Comparison of ENCODE assay signal across 30 cellular contexts in the genomic region with DNA sequence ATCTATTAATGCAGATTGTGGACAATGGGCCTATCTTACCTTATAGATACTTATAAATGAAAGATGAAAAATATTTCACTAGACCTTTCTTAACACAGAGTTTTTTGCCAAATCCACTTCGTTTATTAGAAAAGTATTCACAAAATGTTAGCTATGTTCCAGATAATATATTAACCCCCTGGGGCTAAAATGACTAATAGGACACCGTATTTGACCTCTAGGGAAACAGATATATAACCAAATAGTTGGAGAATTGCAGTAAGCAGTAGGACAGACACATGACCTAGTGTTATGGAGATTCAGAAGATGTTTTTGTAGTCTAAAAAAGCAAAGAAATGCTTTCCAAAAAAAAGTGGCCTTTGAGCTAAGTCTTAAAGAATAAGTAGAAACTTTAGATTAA.
"Had no signal": no experiment of that assay in that cellular context is flagged by ENCODE, and none has a peak within 500 bp of the region (broad histone marks: within the 10 kb centered on the region; RNA-seq: fewer than 3 reads in every experiment).

No MANE protein-coding gene starts in this region.

- H3K27me3 Mint-ChIP-seq: activated CD8-positive, alpha-beta T cell treated with anti-CD3 and anti-CD28 coated beads for 36 hours; activated naive CD4-positive, alpha-beta T cell treated with anti-CD3 and anti-CD28 coated beads, Interleukin-2, amount 50 U/mL, for 24 hours; activated naive CD8-positive, alpha-beta T cell treated with anti-CD3 and anti-CD28 coated beads, Interleukin-2, amount 10 ng/mL, durations not matched to agents 7 days and 5 days; activated T-cell treated with anti-CD3 and anti-CD28 coated beads, Interleukin-2, amount 50 U/mL, for 24 hours had no signal

- H3K36me3 Mint-ChIP-seq: activated naive CD4-positive, alpha-beta T cell treated with anti-CD3 and anti-CD28 coated beads, Interleukin-2, amount 50 U/mL, for 24 hours; activated naive CD8-positive, alpha-beta T cell treated with anti-CD3 and anti-CD28 coated beads, Interleukin-2, amount 10 ng/mL, durations not matched to agents 7 days and 5 days had no signal

- DNase-seq: activated B cell treated with CpG ODN at 0.5 μM for 24 hours; activated CD4-positive, alpha-beta T cell treated with anti-CD3 and anti-CD28 coated beads for 4 hours; activated CD4-positive, CD25-positive, alpha-beta regulatory T cell treated with anti-CD3 and anti-CD28 coated beads, Interleukin-2, amount 50 U/mL, for 72 hours; activated CD8-positive, alpha-beta T cell treated with anti-CD3 and anti-CD28 coated beads for 36 hours; activated gamma-delta T cell; activated naive CD4-positive, alpha-beta T cell treated with Interleukin-2 at 50 U/mL for 16 hours; activated naive CD8-positive, alpha-beta T cell treated with anti-CD3 and anti-CD28 coated beads, Interleukin-2, amount 10 ng/mL, durations not matched to agents 7 days and 5 days; activated T-cell treated with anti-CD3 and anti-CD28 coated beads, Interleukin-2, amount 50 U/mL, for 24 hours; amygdala; body of pancreas; MM.1S; MV-4-11; NCI-H1092; NCI-H1436 treated with DMSO at 0.1 percent for 48 hours; NCI-H1694 treated with DMSO at 0.1 percent for 48 hours; NCI-H2029; NCI-H2171; NCI-H510A; NCI-H526; NCI-H748 treated with DMSO at 0.1 percent for 48 hours; NK-92 treated with Interleukin-12 subunit alpha and Interleukin-12 subunit beta, amount 100 ng/mL, for 24 hours; PC-3; Peyer's patch; RPMI8226; SHP77 treated with DMSO at 0.1 percent for 48 hours; SK-N-SH had no signal

- H3K4me1 Mint-ChIP-seq: activated B cell treated with CpG ODN at 0.5 μM for 24 hours; activated naive CD4-positive, alpha-beta T cell treated with anti-CD3 and anti-CD28 coated beads, Interleukin-2, amount 50 U/mL, for 24 hours; activated naive CD8-positive, alpha-beta T cell treated with anti-CD3 and anti-CD28 coated beads, Interleukin-2, amount 10 ng/mL, durations not matched to agents 7 days and 5 days had no signal

- H3K4me3 Mint-ChIP-seq: activated B cell treated with CpG ODN at 0.5 μM for 24 hours; activated CD8-positive, alpha-beta T cell treated with anti-CD3 and anti-CD28 coated beads for 36 hours; activated naive CD4-positive, alpha-beta T cell treated with anti-CD3 and anti-CD28 coated beads, Interleukin-2, amount 50 U/mL, for 24 hours; activated naive CD8-positive, alpha-beta T cell treated with anti-CD3 and anti-CD28 coated beads, Interleukin-2, amount 10 ng/mL, durations not matched to agents 7 days and 5 days; activated T-cell treated with anti-CD3 and anti-CD28 coated beads, Interleukin-2, amount 50 U/mL, for 24 hours; T-helper 1 cell treated with Interleukin-12 subunit alpha and Interleukin-12 subunit beta and Interleukin-4 antibody, amounts not matched to agents 30 μg/mL and 1 μg/mL, for 36 hours; T-helper 2 cell treated with Interferon-gamma antibody and Interleukin-4, amounts not matched to agents 5 μg/mL and 100 μg/mL, for 36 hours had no signal

- ATAC-seq: activated CD8-positive, alpha-beta T cell treated with anti-CD3 and anti-CD28 coated beads for 36 hours; body of pancreas; PC-3 had no signal

- H3K9me3 Mint-ChIP-seq: activated B cell treated with CpG ODN at 0.5 μM for 24 hours; activated CD8-positive, alpha-beta T cell treated with anti-CD3 and anti-CD28 coated beads for 36 hours; activated naive CD4-positive, alpha-beta T cell treated with anti-CD3 and anti-CD28 coated beads, Interleukin-2, amount 50 U/mL, for 24 hours; activated naive CD8-positive, alpha-beta T cell treated with anti-CD3 and anti-CD28 coated beads, Interleukin-2, amount 10 ng/mL, durations not matched to agents 7 days and 5 days; activated T-helper 2 cell treated with anti-CD3 and anti-CD28 coated beads, Interferon-gamma antibody, Interleukin-2, Interleukin-4, amounts not matched to agents 10 μg/mL and 5 μg/mL and 100 μg/mL, durations not matched to agents 14 hours and 24 hours and 36 hours; T-helper 1 cell treated with Interleukin-12 subunit alpha and Interleukin-12 subunit beta and Interleukin-4 antibody, amounts not matched to agents 30 μg/mL and 1 μg/mL, for 36 hours; T-helper 2 cell treated with Interferon-gamma antibody and Interleukin-4, amounts not matched to agents 5 μg/mL and 100 μg/mL, for 36 hours had no signal

- H3K27ac Mint-ChIP-seq: activated B cell treated with CpG ODN at 0.5 μM for 24 hours; activated CD8-positive, alpha-beta T cell treated with anti-CD3 and anti-CD28 coated beads for 36 hours; activated naive CD4-positive, alpha-beta T cell treated with anti-CD3 and anti-CD28 coated beads, Interleukin-2, amount 50 U/mL, for 24 hours; activated naive CD8-positive, alpha-beta T cell treated with anti-CD3 and anti-CD28 coated beads, Interleukin-2, amount 10 ng/mL, durations not matched to agents 7 days and 5 days; activated T-cell treated with anti-CD3 and anti-CD28 coated beads, Interleukin-2, amount 50 U/mL, for 24 hours; activated T-helper 2 cell treated with anti-CD3 and anti-CD28 coated beads, Interferon-gamma antibody, Interleukin-2, Interleukin-4, amounts not matched to agents 10 μg/mL and 5 μg/mL and 100 μg/mL, durations not matched to agents 14 hours and 24 hours and 36 hours; T-helper 1 cell treated with Interleukin-12 subunit alpha and Interleukin-12 subunit beta and Interleukin-4 antibody, amounts not matched to agents 30 μg/mL and 1 μg/mL, for 36 hours; T-helper 2 cell treated with Interferon-gamma antibody and Interleukin-4, amounts not matched to agents 5 μg/mL and 100 μg/mL, for 36 hours had no signal
